Comparison of ENCODE assay signal across 13 cellular contexts in genomic region chr9:96116275-96117051, GRCh38.
DNase-seq lines count a peak whose midpoint lies in the region; ATAC-seq, FAIRE-seq and TF ChIP-seq lines count a peak whose summit lies in the region.
"Had no signal": no experiment of that assay in that cellular context is flagged by ENCODE, and none has a peak within 500 bp of the region (broad histone marks: within the 10 kb centered on the region; RNA-seq: fewer than 3 reads in every experiment).

No MANE protein-coding gene starts in this region.

- DNase-seq in A549 (ENCODE audit: low read depth in 1 of 2, low spot score in 1 of 2) (peak in 1 of 2 experiments; percentile 50), RPMI7951 (ENCODE audit: low read depth) (peak; percentile 56), nephron progenitor cell (no peak), SKM-1 treated with dmso at 0.1 percent for 144 hours (lab: John Stamatoyannopoulos, UW; ENCODE audit: unreplicated experiment) (no peak), NCI-H2171 treated with DMSO at 0.1 percent for 48 hours (lab: John Stamatoyannopoulos, UW) (no peak), mesendoderm (no peak)
- DNase-seq: activated CD8-positive, alpha-beta memory T cell treated with anti-CD3 and anti-CD28 coated beads, Interleukin-2, amount 50 U/mL, for 4 hours; Kasumi-1; kidney; PC-9 had no signal

- H3K56ac ChIP-seq in mesendoderm (ENCODE audit: low read length): no peak overlapping the region

- no peak overlapping the region for H2AK5ac ChIP-seq in mesendoderm (ENCODE audit: low read length)

- TF ChIP-seq CTCF in A549 (IDR thresholded peaks at IDR 0.05): no peak
- no peak for TF ChIP-seq CTCF in gastroesophageal sphincter (IDR thresholded peaks at IDR 0.05)
- TF ChIP-seq CTCF in nephron progenitor cell (IDR thresholded peaks at IDR 0.05): no peak

- no peak for FAIRE-seq in A549 (lab: Jason Lieb, UNC)
- FAIRE-seq: kidney had no signal

- ATAC-seq in A549 (peak; percentile 43 to 56), gastroesophageal sphincter (peak; percentile 77), GM19397 (IDR thresholded peaks at IDR 0.05; ENCODE audit: unreplicated experiment) (no peak)

- no peak overlapping the region for H3K4ac ChIP-seq in mesendoderm (ENCODE audit: low read depth, low read length)

- H3K4me3 Mint-ChIP-seq in nephron progenitor cell: no peak overlapping the region

- H3K27me3 ChIP-seq in gastroesophageal sphincter: no peaks in the 10 kb centered on the region
- no peaks in the 10 kb centered on the region for H3K27me3 ChIP-seq in mesendoderm (ENCODE audit: insufficient read depth, low read length, poor library complexity)
- H3K27me3 ChIP-seq: vagina had no signal

- 43% methylated on average over 5 of the region's 5 CpGs for WGBS in A549 (ENCODE audit: missing lambda C conversion rate)
- 40 to 83% methylated on average over 1 of the region's 5 CpGs for WGBS in gastroesophageal sphincter (ENCODE audit: low coverage in 1 of 2), 2 donors
- WGBS in mesendoderm (ENCODE audit: extremely low coverage, insufficient coverage, low lambda C conversion rate): no CpG with 5 or more reads among the region's 5 CpGs

- H3K27ac ChIP-seq in A549 (peak overlapping the region; percentile 62 to 81), gastroesophageal sphincter (peak overlapping the region in 3 of 4 donors; percentile 28 to 38 (median 29)), mesendoderm (ENCODE audit: low read depth, low read length) (no peak overlapping the region)
- H3K27ac ChIP-seq: PC-9, vagina had no signal

- H4K5ac ChIP-seq in mesendoderm (ENCODE audit: low read length): no peak overlapping the region

- POLR2A ChIA-PET in A549 (lab: Yijun Ruan, JAX): no interaction called here

- H3K79me1 ChIP-seq in mesendoderm (ENCODE audit: low read length): no peaks in the 10 kb centered on the region

- H3K9ac ChIP-seq in mesendoderm (ENCODE audit: low read length): no peak overlapping the region

- no peak for TF ChIP-seq RAD21 in A549 (conservative IDR thresholded peaks at IDR 0.05 in 1 of 2, IDR thresholded peaks at IDR 0.05 in 1 of 2)

- H3K18ac ChIP-seq in mesendoderm (ENCODE audit: low read length): no peak overlapping the region

- peaks cover 38% of the 10 kb centered on the region for H3K4me1 Mint-ChIP-seq in nephron progenitor cell

- H3K9me3 Mint-ChIP-seq in nephron progenitor cell: peaks cover 45% of the 10 kb centered on the region

- peak in 1 of 2 experiments; percentile 27; a peak in 1 of 5 replicates for TF ChIP-seq EP300 in A549 (IDR thresholded peaks at IDR 0.05)
- TF ChIP-seq EP300 in gastroesophageal sphincter (IDR thresholded peaks at IDR 0.05): no peak

- peaks cover 21% of the 10 kb centered on the region; the same call in 2 of the 3 replicates for H3K9me3 ChIP-seq in A549
- H3K9me3 ChIP-seq in gastroesophageal sphincter: peaks cover 0 to 14% (median 0%) of the 10 kb centered on the region in 3 donors
- H3K9me3 ChIP-seq: vagina had no signal

- peak overlapping the region; percentile 2 for H3K27ac Mint-ChIP-seq in nephron progenitor cell

- no peak overlapping the region for H4K8ac ChIP-seq in mesendoderm (ENCODE audit: low read depth, low read length)

- TF ChIP-seq POLR2A in A549 (IDR thresholded peaks at IDR 0.05; ENCODE audit: low read length): no peak
- no peak for TF ChIP-seq POLR2A in gastroesophageal sphincter (IDR thresholded peaks at IDR 0.05)

- no peak overlapping the region for H2BK15ac ChIP-seq in mesendoderm (replicated peaks; ENCODE audit: low read depth)

- H3K36me3 ChIP-seq in gastroesophageal sphincter: no peaks in the 10 kb centered on the region
- no peaks in the 10 kb centered on the region for H3K36me3 ChIP-seq in mesendoderm (ENCODE audit: control insufficient read depth, insufficient read depth, low read length)
- H3K36me3 ChIP-seq: vagina had no signal

- H2BK120ac ChIP-seq in mesendoderm (ENCODE audit: low read depth, low read length): no peak overlapping the region

- H3K4me1 ChIP-seq in A549 (peaks cover 19% of the 10 kb centered on the region), gastroesophageal sphincter (peaks cover 0 to 14% (median 3%) of the 10 kb centered on the region in 3 donors), mesendoderm (ENCODE audit: control insufficient read depth, low read depth, low read length) (no peaks in the 10 kb centered on the region)

- H3K27me3 Mint-ChIP-seq in nephron progenitor cell (ENCODE audit: low read depth, poor library complexity): no peaks in the 10 kb centered on the region

- H3K4me2 ChIP-seq in A549: peak overlapping the region; percentile 67
- H3K4me2 ChIP-seq in mesendoderm (ENCODE audit: low read length): no peak overlapping the region
- H3K4me2 ChIP-seq: PC-9 had no signal

- H2BK5ac ChIP-seq in mesendoderm (ENCODE audit: low read length): no peak overlapping the region

- no peaks in the 10 kb centered on the region for H3K79me2 ChIP-seq in mesendoderm (ENCODE audit: control insufficient read depth, insufficient read depth, low read length)

- H3K36me3 Mint-ChIP-seq in nephron progenitor cell (ENCODE audit: low read depth): peaks cover 33% of the 10 kb centered on the region

- H3K23ac ChIP-seq in mesendoderm (ENCODE audit: low read length): no peak overlapping the region

- H3K4me3 ChIP-seq in A549 (0 out of 3 replicates have a peak overlapping the region, but pooled peaks have one; percentile 7), gastroesophageal sphincter (no peak overlapping the region), mesendoderm (ENCODE audit: low read length) (no peak overlapping the region)
- H3K4me3 ChIP-seq: PC-9, vagina had no signal

- CTCF ChIA-PET in A549 (lab: Yijun Ruan, JAX): interaction anchor here (0.8 to 1.5 kb wide), 3 partner anchors 9 to 34 kb away, joined by 3 to 4 read pairs (median 3); no protein-coding TSS in a partner anchor

TF ChIP-seq in A549, 52 proteins besides CTCF, POLR2A, EP300 and RAD21:
- TF ChIP-seq CBX8 (IDR thresholded peaks at IDR 0.05) (no peak), CEBPB (IDR thresholded peaks at IDR 0.05) (peak in 1 of 2 experiments; percentile 18; a peak in 2 of 4 replicates)
